Comparison of ENCODE assay signal across 11 cellular contexts in the genomic region with DNA sequence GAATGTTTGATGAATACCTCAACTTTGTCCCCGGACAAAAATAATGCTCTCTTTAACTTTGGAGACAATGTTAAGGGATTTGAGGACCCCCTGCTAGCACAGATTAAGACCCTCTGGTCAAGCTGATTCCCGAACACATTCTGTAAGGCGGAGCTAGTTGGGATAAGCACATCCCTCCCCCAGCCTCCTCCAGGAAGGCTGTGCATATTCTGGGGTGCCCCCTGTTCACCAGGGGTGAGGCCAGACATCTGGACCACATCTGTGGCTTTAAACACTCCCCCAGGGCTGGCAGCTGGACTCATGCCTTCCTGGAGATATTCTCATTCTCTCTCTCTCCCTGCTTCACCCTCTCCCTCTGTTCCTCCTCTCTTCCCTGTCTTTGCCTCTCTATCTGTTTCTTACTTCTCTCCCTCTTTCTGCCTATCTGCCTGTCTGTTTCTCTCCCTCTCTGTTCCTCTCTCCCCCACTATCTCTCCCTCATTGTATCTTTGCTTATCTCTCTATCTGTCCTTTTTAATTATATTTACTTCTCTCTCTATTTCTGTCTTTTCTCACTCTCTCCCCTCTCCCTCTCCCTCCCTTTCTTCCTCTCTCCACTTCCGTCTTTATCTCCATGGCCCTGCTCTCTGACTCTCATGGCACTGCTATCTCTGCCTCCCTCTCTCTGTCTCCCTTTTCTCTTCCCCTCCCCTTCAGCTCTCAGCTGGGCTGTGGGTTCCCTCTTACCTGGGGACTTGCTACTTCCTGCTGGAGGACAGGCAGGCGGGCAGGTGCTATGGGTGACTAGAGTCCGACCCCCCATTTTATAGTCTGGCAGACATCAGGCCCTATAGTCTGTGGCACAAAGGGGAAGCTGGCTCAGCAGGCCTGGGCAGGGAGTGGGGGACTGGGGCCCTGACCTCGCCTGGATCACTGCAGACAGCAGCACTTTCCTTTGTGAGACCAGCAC. TPM values are rescaled to one million over a fixed set of nuclear protein-coding genes. Genes with fewer than 3 reads are reported as not detected.
DNase-seq lines count a peak whose midpoint lies in the region; ATAC-seq, FAIRE-seq and TF ChIP-seq lines count a peak whose summit lies in the region.
"Had no signal": no experiment of that assay in that cellular context is flagged by ENCODE, and none has a peak within 500 bp of the region (broad histone marks: within the 10 kb centered on the region; RNA-seq: fewer than 3 reads in every experiment).

A gene (minus strand): TSS at position 777 of the 949 bp plus-strand sequence. CDS start 1,708 bp downstream, outside the sequence.

- DNase-seq in right lobe of liver (peak in 1 of 3 donors; percentile 23), HepG2 (ENCODE audit: low spot score) (no peak), WTC11 (ENCODE audit: low spot score) (no peak), kidney (peak; percentile 77), urothelium cell line (ENCODE audit: low spot score) (no peak), HTR-8/SVneo (ENCODE audit: insufficient read length, low spot score) (no peak), NCI-H1092 (lab: John Stamatoyannopoulos, UW) (no peak), NCI-H128 (lab: John Stamatoyannopoulos, UW; ENCODE audit: unreplicated experiment) (no peak)
- DNase-seq: amniotic stem cell; CD4-positive, CD25-positive, alpha-beta regulatory T cell; NCI-H187 had no signal

- H3K36me3 ChIP-seq in right lobe of liver, result no peaks in the 10 kb centered on the region
- H3K36me3 ChIP-seq in HepG2 (replicated peaks in 1 of 2; ENCODE audit: control insufficient read depth in 1 of 2, insufficient read depth in 2 of 2, low read length in 2 of 2), result no peaks in the 10 kb centered on the region
- H3K36me3 ChIP-seq in kidney (ENCODE audit: control insufficient read depth in 1 of 2, insufficient read depth in 2 of 2, low read length in 2 of 2), result no peaks in the 10 kb centered on the region

- no peak within 1 kb of the TSS for H3K4me2 ChIP-seq in HepG2 (ENCODE audit: low read depth, low read length)

- POLR2A ChIA-PET in HepG2 (lab: Yijun Ruan, JAX) (no interaction called here), WTC11 (lab: Charles Lee) (interaction anchor here (0.9 to 1.1 kb wide), 2 partner anchors 9 to 28 kb away, joined by 3 to 4 read pairs; no protein-coding TSS in a partner anchor)

- peaks cover 68% of the 10 kb centered on the region for H3K4me1 Mint-ChIP-seq in WTC11

- 35% methylated on average over 4 of the region's 7 CpGs for WGBS in right lobe of liver (ENCODE audit: insufficient coverage, low coverage, low lambda C conversion rate, missing lambda C conversion rate)
- WGBS in HepG2 (ENCODE audit: low lambda C conversion rate), result 2% methylated on average over 5 of the region's 7 CpGs

- no peaks in the 10 kb centered on the region for H4K20me1 ChIP-seq in HepG2 (ENCODE audit: insufficient read depth, low read length)

- BruUV-seq in HepG2 (replicated peaks; lab: Mats Ljungman, UMichigan), result no TSS peak

- CTCF ChIA-PET in HepG2 (lab: Yijun Ruan, JAX; ENCODE audit: low intra/inter-chr PET ratio, low total read pairs), result no interaction called here
- CTCF ChIA-PET in WTC11 (lab: Charles Lee), result interaction anchor here (1.1 kb wide), 1 partner anchor 114 kb away, joined by 3 read pairs; no protein-coding TSS in a partner anchor

- TF ChIP-seq EP300 in HepG2 (IDR thresholded peaks at IDR 0.05; ENCODE audit: low read depth in 2 of 2, low read length in 2 of 2) (no peak), HepG2 (CRISPR knock-in tag; IDR thresholded peaks at IDR 0.05; ENCODE audit: borderline replicate concordance) (no peak)

- in situ Hi-C loops in HepG2 (cut with HindIII; ENCODE audit: extremely low pct_ligation_motif_present, low pct_unique_long_range_greater_than_20kb), result no loop called here

- H3K9me3 ChIP-seq in right lobe of liver (no peaks in the 10 kb centered on the region), HepG2 (ENCODE audit: low read length) (no peaks in the 10 kb centered on the region), kidney (ENCODE audit: control insufficient read depth in 1 of 2, low read length in 2 of 2) (no peaks in the 10 kb centered on the region)

- intact Hi-C loops in right lobe of liver (cut with DNase I) (no loop called here), HepG2 (cut with micrococcal nuclease; ENCODE audit: unreplicated experiment) (no loop called here), kidney (cut with DNase I) (no loop called here)

- no peak for TF ChIP-seq CTCF in right lobe of liver (IDR thresholded peaks at IDR 0.05)
- no peak for TF ChIP-seq CTCF in HepG2 (CRISPR knock-in tag; IDR thresholded peaks at IDR 0.05)
- TF ChIP-seq CTCF in WTC11 (IDR thresholded peaks at IDR 0.05), result no peak
- no peak for TF ChIP-seq CTCF in kidney (IDR thresholded peaks at IDR 0.05; ENCODE audit: borderline replicate concordance, extremely low read depth, insufficient read depth)

- no peaks in the 10 kb centered on the region for H3K4me1 ChIP-seq in right lobe of liver
- no peaks in the 10 kb centered on the region for H3K4me1 ChIP-seq in HepG2 (ENCODE audit: insufficient read depth, low read length)
- no peaks in the 10 kb centered on the region for H3K4me1 ChIP-seq in kidney (ENCODE audit: control insufficient read depth in 1 of 2, insufficient read depth in 1 of 2, low read depth in 1 of 2, low read length in 2 of 2)

- H3K9ac ChIP-seq in HepG2 (ENCODE audit: insufficient read depth, low read depth, low read length) (no peak within 1 kb of the TSS), kidney (ENCODE audit: low read length in 2 of 2) (no peak within 1 kb of the TSS)

- ATAC-seq in right lobe of liver (peak; percentile 60 to 78 (median 64)), HepG2 (no peak), WTC11 (peak; percentile 36)

- H3K27me3 Mint-ChIP-seq in WTC11 (ENCODE audit: low read depth), result peaks cover 47% of the 10 kb centered on the region
- H3K27me3 Mint-ChIP-seq: CD4-positive, CD25-positive, alpha-beta regulatory T cell had no signal

- no peak within 1 kb of the TSS for H3K4me3 ChIP-seq in right lobe of liver
- no peak within 1 kb of the TSS for H3K4me3 ChIP-seq in HepG2 (replicated peaks in 1 of 3; ENCODE audit: insufficient read depth in 1 of 3, low read depth in 2 of 3, low read length in 3 of 3)
- no peak within 1 kb of the TSS for H3K4me3 ChIP-seq in kidney (ENCODE audit: low read length in 2 of 2)

- FAIRE-seq in HepG2 (lab: Jason Lieb, UNC) (no peak), kidney (lab: Jason Lieb, UNC) (no peak), urothelium cell line (lab: Jason Lieb, UNC) (peak; percentile 98), HTR-8/SVneo (lab: Jason Lieb, UNC) (no peak)

- no peak for TF ChIP-seq RAD21 in HepG2 (CRISPR knock-in tag; IDR thresholded peaks at IDR 0.05)

- TF ChIP-seq POLR2A in right lobe of liver (IDR thresholded peaks at IDR 0.05) (no peak), HepG2 (IDR thresholded peaks at IDR 0.05; ENCODE audit: insufficient read depth in 1 of 2, low read depth in 2 of 2, low read length in 2 of 2) (no peak)

- H3K36me3 Mint-ChIP-seq in WTC11, result no peaks in the 10 kb centered on the region
- H3K36me3 Mint-ChIP-seq: CD4-positive, CD25-positive, alpha-beta regulatory T cell had no signal

- H3K4me3 Mint-ChIP-seq in WTC11, result peak within 1 kb of the TSS; percentile 4

- H3K27ac ChIP-seq in right lobe of liver (no peak within 1 kb of the TSS), HepG2 (ENCODE audit: extremely low read length, insufficient read depth, low read length) (no peak within 1 kb of the TSS), kidney (ENCODE audit: low read depth in 2 of 2, low read length in 2 of 2) (no peak within 1 kb of the TSS)

- H3K27me3 ChIP-seq in right lobe of liver (no peaks in the 10 kb centered on the region), HepG2 (ENCODE audit: control insufficient read depth in 1 of 2, insufficient read depth in 2 of 2, low read length in 2 of 2) (peaks cover 2 to 24% of the 10 kb centered on the region in 2 experiments; a peak in 3 of 5 replicates)

- H3K9me3 Mint-ChIP-seq in WTC11, result no peaks in the 10 kb centered on the region
- H3K9me3 Mint-ChIP-seq: CD4-positive, CD25-positive, alpha-beta regulatory T cell had no signal

- no peaks in the 10 kb centered on the region for H3K79me2 ChIP-seq in HepG2 (ENCODE audit: insufficient read depth, low read length)

- H2AFZ ChIP-seq in HepG2 (ENCODE audit: low read length), result no peak within 1 kb of the TSS

- H3K27ac Mint-ChIP-seq in WTC11, result no peak within 1 kb of the TSS; the same call in 1 of the 2 replicates

TF ChIP-seq in HepG2, 621 proteins besides CTCF, POLR2A, EP300 and RAD21:
- TF ChIP-seq SMYD3 (CRISPR knock-in tag; IDR thresholded peaks at IDR 0.05), result no peak

RNA-seq across cellular contexts. Expression of the gene that starts here (rescaled TPM):
- total RNA-seq in right lobe of liver (under 1 TPM in 2 of 6 experiments, not detected in 4; 0.53 to 0.59 TPM), HepG2 (2016; rRNA removed; fragmentation: Illumina TruSeq; extraction: Trizol) (not detected in 2 replicates), WTC11 (2021) (4.0 to 5.1 TPM (median 4.6 TPM) in 3 replicates), kidney (1.7 TPM)
- total RNA-seq in HepG2 (2016; cell fraction: cytosol; rRNA removed; fragmentation: Illumina TruSeq; extraction: Trizol; ENCODE audit: low read depth), result not detected in 2 replicates
- total RNA-seq in HepG2 (2016; cell fraction: insoluble cytoplasmic fraction; rRNA removed; fragmentation: Illumina TruSeq; extraction: Trizol), result not detected in 2 replicates
- not detected in 2 replicates for total RNA-seq in HepG2 (2016; cell fraction: membrane; rRNA removed; fragmentation: Illumina TruSeq; extraction: Trizol)
- not detected in 2 replicates for total RNA-seq in HepG2 (2016; cell fraction: nucleus; rRNA removed; fragmentation: Illumina TruSeq; extraction: Trizol)
- polyA plus RNA-seq in HepG2 (2011; rRNA removed) (not detected in 2 replicates), kidney (ENCODE audit: insufficient read depth, low read depth, low replicate concordance) (0.54 TPM)
- not detected in 2 replicates for polyA plus RNA-seq in HepG2 (2011; cell fraction: cytosol; rRNA removed)
- not detected in 2 replicates for polyA plus RNA-seq in HepG2 (2011; cell fraction: nucleus; rRNA removed)
- polyA plus RNA-seq in HepG2 (2012), result not detected in 2 replicates
- polyA plus RNA-seq in HepG2 (2016; cell fraction: cytosol; fragmentation: Illumina TruSeq; extraction: Trizol; ENCODE audit: low read depth), result not detected in 2 replicates
- polyA plus RNA-seq in HepG2 (2016; cell fraction: insoluble cytoplasmic fraction; fragmentation: Illumina TruSeq; extraction: Trizol; ENCODE audit: low read depth), result not detected in 2 replicates
- polyA plus RNA-seq in HepG2 (2016; cell fraction: membrane; fragmentation: Illumina TruSeq; extraction: Trizol; ENCODE audit: low read depth), result not detected in 2 replicates
- not detected in 2 replicates for polyA plus RNA-seq in HepG2 (2016; cell fraction: nucleus; fragmentation: Illumina TruSeq; extraction: Trizol; ENCODE audit: insufficient read depth, low read depth)
- not detected in 2 replicates for polyA minus RNA-seq in HepG2 (2011; rRNA and poly(A)+ RNA removed; ENCODE audit: low replicate concordance)
- polyA minus RNA-seq in HepG2 (2011; cell fraction: cytosol; rRNA and poly(A)+ RNA removed), result not detected in 2 replicates
- not detected in 2 replicates for polyA minus RNA-seq in HepG2 (2011; cell fraction: nucleus; rRNA and poly(A)+ RNA removed)
- total RNA-seq: CD4-positive, CD25-positive, alpha-beta regulatory T cell had no signal
- polyA plus RNA-seq: CD4-positive, CD25-positive, alpha-beta regulatory T cell had no signal

Comparison
In these comparisons a context has a peak if more than half of its experiments do, and no peak if none do; other contexts are left out.
1. Peak in ATAC-seq in right lobe of liver; RNA of the gene not detected or under 1 TPM.